Comparison of ENCODE assay signal across 11 cellular contexts in genomic region chr12:50618864-50619609, GRCh38.
DNase-seq lines count a peak whose midpoint lies in the region; ATAC-seq and TF ChIP-seq lines count a peak whose summit lies in the region.
"Had no signal": no experiment of that assay in that cellular context is flagged by ENCODE, and none has a peak within 500 bp of the region (broad histone marks: within the 10 kb centered on the region; RNA-seq: fewer than 3 reads in every experiment).

No MANE protein-coding gene starts in this region.

- H3K4me1 ChIP-seq in cardiac muscle cell (ENCODE audit: low read depth) = peaks cover 42% of the 10 kb centered on the region
- peaks cover 27 to 70% (median 50%) of the 10 kb centered on the region in 4 donors for H3K4me1 ChIP-seq in transverse colon

- in situ Hi-C loops in transverse colon (cut with MboI; ENCODE audit: low pct_ligation_motif_present in 1 of 4, low pct_unique_long_range_greater_than_20kb in 1 of 4, low sequenced_read_pairs in 3 of 4) = no loop called here

- no peak for TF ChIP-seq CTCF in cardiac muscle cell (IDR thresholded peaks at IDR 0.05; ENCODE audit: low read depth, low read length)
- TF ChIP-seq CTCF in glutamatergic neuron (IDR thresholded peaks at IDR 0.05; ENCODE audit: partially characterized antibody, unreplicated experiment) = no peak
- no peak for TF ChIP-seq CTCF in transverse colon (IDR thresholded peaks at IDR 0.05)

- no peak overlapping the region for H3K4me3 Mint-ChIP-seq in glutamatergic neuron (ENCODE audit: unreplicated experiment)
- no peak overlapping the region for H3K4me3 Mint-ChIP-seq in natural killer cell treated with Interleukin-12 subunit alpha and Interleukin-12 subunit beta and Interleukin-15 and Interleukin-18, amount 100 ng/mL, for 72 hours
- no peak overlapping the region for H3K4me3 Mint-ChIP-seq in stimulated activated naive CD8-positive, alpha-beta T cell treated with anti-CD3 and anti-CD28 coated beads, Interleukin-15, amount 100 ng/mL, for 72 hours

- intact Hi-C loops in cardiac septum (cut with DNase I) = no loop called here
- intact Hi-C loops in transverse colon (cut with DNase I; ENCODE audit: low total_unique reads) = no loop called here

- peaks cover 31% of the 10 kb centered on the region for H3K4me1 Mint-ChIP-seq in glutamatergic neuron (ENCODE audit: low read depth, unreplicated experiment)
- H3K4me1 Mint-ChIP-seq in natural killer cell treated with Interleukin-12 subunit alpha and Interleukin-12 subunit beta and Interleukin-15 and Interleukin-18, amount 100 ng/mL, for 72 hours (ENCODE audit: low read depth in 2 of 2) = peaks cover 26 to 38% of the 10 kb centered on the region in 2 donors
- H3K4me1 Mint-ChIP-seq in stimulated activated naive CD8-positive, alpha-beta T cell treated with anti-CD3 and anti-CD28 coated beads, Interleukin-15, amount 100 ng/mL, for 72 hours = peaks cover 55% of the 10 kb centered on the region

- 27 to 50% methylated on average over 3 to 7 of the region's 7 CpGs for WGBS in transverse colon (ENCODE audit: low coverage in 1 of 2), 2 donors

- no peaks in the 10 kb centered on the region for H3K36me3 ChIP-seq in cardiac muscle cell
- no peaks in the 10 kb centered on the region for H3K36me3 ChIP-seq in transverse colon

- TF ChIP-seq POLR2A in transverse colon (IDR thresholded peaks at IDR 0.05) = no peak

- H3K9me3 ChIP-seq in cardiac muscle cell (ENCODE audit: low read depth) (no peaks in the 10 kb centered on the region), transverse colon (no peaks in the 10 kb centered on the region)

- H3K36me3 Mint-ChIP-seq in glutamatergic neuron (ENCODE audit: unreplicated experiment) = no peaks in the 10 kb centered on the region
- H3K36me3 Mint-ChIP-seq in natural killer cell treated with Interleukin-12 subunit alpha and Interleukin-12 subunit beta and Interleukin-15 and Interleukin-18, amount 100 ng/mL, for 72 hours = no peaks in the 10 kb centered on the region

- no peak for ATAC-seq in natural killer cell treated with Interleukin-12 subunit alpha and Interleukin-12 subunit beta and Interleukin-15 and Interleukin-18, amount 100 ng/mL, for 72 hours
- ATAC-seq in stimulated activated naive CD8-positive, alpha-beta T cell treated with anti-CD3 and anti-CD28 coated beads, Interleukin-15, amount 100 ng/mL, for 72 hours = no peak

- H3K4me3 ChIP-seq in cardiac muscle cell (no peak overlapping the region), transverse colon (no peak overlapping the region)

- DNase-seq in cardiac muscle cell (ENCODE audit: low read depth in 1 of 2, low spot score in 1 of 2) = peak; percentile 66 to 68
- DNase-seq in cardiac septum (ENCODE audit: low spot score) = no peak
- DNase-seq in SW480 (ENCODE audit: low spot score) = peak; percentile 88
- DNase-seq in glutamatergic neuron = no peak
- peak; percentile 52 for DNase-seq in transverse colon
- no peak for DNase-seq in natural killer cell treated with Interleukin-12 subunit alpha and Interleukin-12 subunit beta and Interleukin-15 and Interleukin-18, amount 100 ng/mL, for 72 hours (ENCODE audit: low spot score)
- DNase-seq in stimulated activated naive CD8-positive, alpha-beta T cell treated with anti-CD3 and anti-CD28 coated beads, Interleukin-15, amount 100 ng/mL, for 72 hours = no peak
- no peak for DNase-seq in D341Med (ENCODE audit: low spot score)
- DNase-seq: activated CD8-positive, alpha-beta memory T cell treated with anti-CD3 and anti-CD28 coated beads, Interleukin-2, amount 50 U/mL, for 48 hours; NCI-H2029 treated with DMSO at 0.1 percent for 48 hours had no signal

- peak overlapping the region; percentile 6 for H3K27ac Mint-ChIP-seq in glutamatergic neuron (ENCODE audit: unreplicated experiment)
- no peak overlapping the region for H3K27ac Mint-ChIP-seq in natural killer cell treated with Interleukin-12 subunit alpha and Interleukin-12 subunit beta and Interleukin-15 and Interleukin-18, amount 100 ng/mL, for 72 hours
- no peak overlapping the region for H3K27ac Mint-ChIP-seq in stimulated activated naive CD8-positive, alpha-beta T cell treated with anti-CD3 and anti-CD28 coated beads, Interleukin-15, amount 100 ng/mL, for 72 hours

- H3K27ac ChIP-seq in cardiac muscle cell (peak overlapping the region; percentile 97), transverse colon (peak overlapping the region; percentile 59 to 75 (median 68))
- H3K27ac ChIP-seq: C4-2B had no signal

- TF ChIP-seq EP300 in transverse colon (IDR thresholded peaks at IDR 0.05; ENCODE audit: low read depth) = no peak

- no peaks in the 10 kb centered on the region for H3K9me3 Mint-ChIP-seq in glutamatergic neuron (ENCODE audit: unreplicated experiment)
- H3K9me3 Mint-ChIP-seq in natural killer cell treated with Interleukin-12 subunit alpha and Interleukin-12 subunit beta and Interleukin-15 and Interleukin-18, amount 100 ng/mL, for 72 hours = no peaks in the 10 kb centered on the region
- H3K9me3 Mint-ChIP-seq in stimulated activated naive CD8-positive, alpha-beta T cell treated with anti-CD3 and anti-CD28 coated beads, Interleukin-15, amount 100 ng/mL, for 72 hours = no peaks in the 10 kb centered on the region

- no peaks in the 10 kb centered on the region for H3K27me3 Mint-ChIP-seq in glutamatergic neuron (ENCODE audit: unreplicated experiment)
- H3K27me3 Mint-ChIP-seq in natural killer cell treated with Interleukin-12 subunit alpha and Interleukin-12 subunit beta and Interleukin-15 and Interleukin-18, amount 100 ng/mL, for 72 hours = no peaks in the 10 kb centered on the region
- H3K27me3 Mint-ChIP-seq in stimulated activated naive CD8-positive, alpha-beta T cell treated with anti-CD3 and anti-CD28 coated beads, Interleukin-15, amount 100 ng/mL, for 72 hours = no peaks in the 10 kb centered on the region

- H3K27me3 ChIP-seq in cardiac muscle cell = no peaks in the 10 kb centered on the region
- no peaks in the 10 kb centered on the region for H3K27me3 ChIP-seq in transverse colon

Comparison
In these comparisons a context has a peak if more than half of its experiments do, and no peak if none do; other contexts are left out.
1. DNase-seq: peak in cardiac muscle cell (2 of 2), SW480 (single experiment) and transverse colon (single experiment); none in cardiac septum (single experiment), glutamatergic neuron (single experiment), natural killer cell treated with Interleukin-12 subunit alpha and Interleukin-12 subunit beta and Interleukin-15 and Interleukin-18, amount 100 ng/mL, for 72 hours (single experiment), stimulated activated naive CD8-positive, alpha-beta T cell treated with anti-CD3 and anti-CD28 coated beads, Interleukin-15, amount 100 ng/mL, for 72 hours (0 of 2) and D341Med (single experiment).